ENCODE assay signal across 9 cellular contexts in genomic region chr3:135106445-135106844, GRCh38.
DNase-seq lines count a peak whose midpoint lies in the region; ATAC-seq, FAIRE-seq and TF ChIP-seq lines count a peak whose summit lies in the region.
"Had no signal": no experiment of that assay in that cellular context is flagged by ENCODE, and none has a peak within 500 bp of the region (broad histone marks: within the 10 kb centered on the region; RNA-seq: fewer than 3 reads in every experiment).

No MANE protein-coding gene starts in this region.

- ATAC-seq in GM19351 (IDR thresholded peaks at IDR 0.05; ENCODE audit: unreplicated experiment): no peak

- no peaks in the 10 kb centered on the region for H4K20me1 ChIP-seq in astrocyte (ENCODE audit: insufficient read depth, low read length)

- H3K9me3 Mint-ChIP-seq in astrocyte (ENCODE audit: unreplicated experiment): no peaks in the 10 kb centered on the region
- H3K9me3 Mint-ChIP-seq: activated naive CD8-positive, alpha-beta T cell treated with anti-CD3 and anti-CD28 coated beads, Interleukin-2, amount 10 ng/mL, durations not matched to agents 7 days and 5 days had no signal

- no peak for TF ChIP-seq POLR2A in GM12891 (IDR thresholded peaks at IDR 0.05; ENCODE audit: low read depth, low read length)

- H3K79me2 ChIP-seq in astrocyte (ENCODE audit: insufficient read depth, low read length): no peaks in the 10 kb centered on the region

- H2AFZ ChIP-seq in astrocyte (ENCODE audit: low read depth, low read length): no peak overlapping the region

- DNase-seq in GM12891 (ENCODE audit: insufficient read length, low spot score) (no peak), LoVo (ENCODE audit: low spot score) (peak; percentile 76), astrocyte (ENCODE audit: low read depth) (peak; percentile 3), myocyte (ENCODE audit: low read depth) (peak; percentile 35), ascending aorta (ENCODE audit: low spot score in 2 of 2) (no peak)
- no peak for DNase-seq in stimulated activated CD4-positive, alpha-beta T cell treated with anti-CD3 and anti-CD28 coated beads, Interleukin-4, amount 100 ng/mL, for 1 hour
- DNase-seq: activated naive CD8-positive, alpha-beta T cell treated with anti-CD3 and anti-CD28 coated beads, Interleukin-2, amount 10 ng/mL, durations not matched to agents 7 days and 5 days had no signal

- H3K4me1 ChIP-seq in astrocyte (ENCODE audit: insufficient read depth, low read length) (no peaks in the 10 kb centered on the region), ascending aorta (no peaks in the 10 kb centered on the region)

- H3K27ac ChIP-seq in astrocyte (ENCODE audit: low read depth, low read length) (no peak overlapping the region), ascending aorta (no peak overlapping the region)
- H3K27ac ChIP-seq: thoracic aorta had no signal

- H3K4me3 Mint-ChIP-seq in astrocyte (ENCODE audit: unreplicated experiment): no peak overlapping the region
- H3K4me3 Mint-ChIP-seq: activated naive CD8-positive, alpha-beta T cell treated with anti-CD3 and anti-CD28 coated beads, Interleukin-2, amount 10 ng/mL, durations not matched to agents 7 days and 5 days had no signal

- H3K36me3 Mint-ChIP-seq in astrocyte (ENCODE audit: low read depth, unreplicated experiment): no peaks in the 10 kb centered on the region
- H3K36me3 Mint-ChIP-seq: activated naive CD8-positive, alpha-beta T cell treated with anti-CD3 and anti-CD28 coated beads, Interleukin-2, amount 10 ng/mL, durations not matched to agents 7 days and 5 days had no signal

- H3K36me3 ChIP-seq in astrocyte (ENCODE audit: insufficient read depth, low read length) (no peaks in the 10 kb centered on the region), ascending aorta (no peaks in the 10 kb centered on the region)
- H3K36me3 ChIP-seq: thoracic aorta had no signal

- peaks cover 6% of the 10 kb centered on the region for H3K27me3 Mint-ChIP-seq in astrocyte (ENCODE audit: low read depth, unreplicated experiment)
- H3K27me3 Mint-ChIP-seq: activated naive CD8-positive, alpha-beta T cell treated with anti-CD3 and anti-CD28 coated beads, Interleukin-2, amount 10 ng/mL, durations not matched to agents 7 days and 5 days had no signal

- TF ChIP-seq CTCF in astrocyte (IDR thresholded peaks at IDR 0.05; ENCODE audit: insufficient read depth, low read depth, low read length) (no peak), ascending aorta (IDR thresholded peaks at IDR 0.05) (no peak)

- H3K27me3 ChIP-seq in astrocyte (ENCODE audit: insufficient read depth, low read length) (no peaks in the 10 kb centered on the region), ascending aorta (no peaks in the 10 kb centered on the region)

- no peak overlapping the region for H3K4me3 ChIP-seq in astrocyte (ENCODE audit: insufficient read depth, low read depth, low read length)
- no peak overlapping the region for H3K4me3 ChIP-seq in ascending aorta
- H3K4me3 ChIP-seq: thoracic aorta had no signal

- H3K4me1 Mint-ChIP-seq in astrocyte (ENCODE audit: low read depth, unreplicated experiment): peaks cover 6% of the 10 kb centered on the region
- H3K4me1 Mint-ChIP-seq: activated naive CD8-positive, alpha-beta T cell treated with anti-CD3 and anti-CD28 coated beads, Interleukin-2, amount 10 ng/mL, durations not matched to agents 7 days and 5 days had no signal

- no peak overlapping the region for H3K4me2 ChIP-seq in astrocyte (ENCODE audit: low read length)

- intact Hi-C loops in ascending aorta (cut with DNase I): no loop called here

- H3K27ac Mint-ChIP-seq in astrocyte (ENCODE audit: unreplicated experiment): no peak overlapping the region
- H3K27ac Mint-ChIP-seq: activated naive CD8-positive, alpha-beta T cell treated with anti-CD3 and anti-CD28 coated beads, Interleukin-2, amount 10 ng/mL, durations not matched to agents 7 days and 5 days had no signal

- peak; percentile 20 for FAIRE-seq in GM12891 (lab: Jason Lieb, UNC)
- FAIRE-seq in astrocyte (lab: Jason Lieb, UNC): no peak

- H3K9ac ChIP-seq in astrocyte (ENCODE audit: low read length): no peak overlapping the region

- no peaks in the 10 kb centered on the region for H3K9me3 ChIP-seq in astrocyte (ENCODE audit: insufficient read depth, low read depth, low read length)
- no peaks in the 10 kb centered on the region for H3K9me3 ChIP-seq in ascending aorta
- H3K9me3 ChIP-seq: thoracic aorta had no signal

TF ChIP-seq in GM12891, 5 proteins besides CTCF, POLR2A, EP300 and RAD21:
- TF ChIP-seq PAX5 (IDR thresholded peaks at IDR 0.05; ENCODE audit: insufficient read depth, low read length, severe bottlenecking) (no peak), POU2F2 (IDR thresholded peaks at IDR 0.05; ENCODE audit: low read depth, low read length) (no peak), SPI1 (IDR thresholded peaks at IDR 0.05; ENCODE audit: low read depth, low read length) (no peak), TAF1 (IDR thresholded peaks at IDR 0.05; ENCODE audit: low read depth, low read length) (no peak)
TF ChIP-seq in GM12891: peak in this region for 0.

Comparison
In these comparisons a context has a peak if more than half of its experiments do, and no peak if none do; other contexts are left out.
1. DNase-seq: peak in LoVo (single experiment), astrocyte (single experiment) and myocyte (single experiment); none in GM12891 (single experiment), stimulated activated CD4-positive, alpha-beta T cell treated with anti-CD3 and anti-CD28 coated beads, Interleukin-4, amount 100 ng/mL, for 1 hour (single experiment) and ascending aorta (0 of 2).